8 cellular contexts compared by ENCODE assay signal in genomic region chr1:46735708-46736324, GRCh38. TPM values are rescaled to one million over a fixed set of nuclear protein-coding genes. Genes with fewer than 3 reads are reported as not detected.
A peak's percentile ranks its signal among the peaks of the same experiment; 100 is the strongest.
DNase-seq lines count a peak whose midpoint lies in the region; ATAC-seq, FAIRE-seq and TF ChIP-seq lines count a peak whose summit lies in the region.

No MANE protein-coding gene starts in this region.

- H3K36me3 ChIP-seq in SJCRH30: no peaks in the 10 kb centered on the region

- no peaks in the 10 kb centered on the region for H3K4me1 ChIP-seq in SJCRH30

- H3K27me3 ChIP-seq in SJCRH30: no peaks in the 10 kb centered on the region

- ATAC-seq in HG02840 (IDR thresholded peaks at IDR 0.05; ENCODE audit: low FRiP score, unreplicated experiment): no peak

- H3K27ac ChIP-seq in SJCRH30: no peak overlapping the region
- H3K27ac ChIP-seq in caudate nucleus (ENCODE audit: low read depth, low read length): no peak overlapping the region

- peak; percentile 70 for FAIRE-seq in GM19239 (lab: Jason Lieb, UNC)

- H3K9me3 ChIP-seq in SJCRH30 (replicated peaks): no peaks in the 10 kb centered on the region

- peak; percentile 32 for TF ChIP-seq CTCF in foreskin fibroblast (IDR thresholded peaks at IDR 0.05; ENCODE audit: low read depth, low read length)
- TF ChIP-seq CTCF in retinal pigment epithelial cell (conservative IDR thresholded peaks at IDR 0.05; ENCODE audit: low read depth, low read length): peak; percentile 67

- peak; percentile 67 for DNase-seq in AG08395 (ENCODE audit: low spot score)
- DNase-seq in GM19239 (ENCODE audit: insufficient read length, low spot score): peak; percentile 17
- peak; percentile 65 to 84 for DNase-seq in SJCRH30
- DNase-seq in foreskin fibroblast: peak; percentile 42 to 81
- peak; percentile 36 for DNase-seq in retinal pigment epithelial cell (ENCODE audit: low read depth)
- no peak for DNase-seq in caudate nucleus (lab: John Stamatoyannopoulos, UW)
- no peak for DNase-seq in effector CD4-positive, alpha-beta T cell

- H3K4me3 ChIP-seq in SJCRH30 (no peak overlapping the region), foreskin fibroblast (ENCODE audit: low read depth in 1 of 2, low read length in 2 of 2) (no peak overlapping the region), retinal pigment epithelial cell (ENCODE audit: low read length) (no peak overlapping the region)

RNA-seq across cellular contexts. Expression of gene EFCAB14, which starts 16.9 kb away (rescaled TPM):
- total RNA-seq in SJCRH30 (2014; rRNA removed; shearing (Covaris generic)): 46.7 and 50.3 TPM in 2 replicates

Comparison
In these comparisons a context has a peak if more than half of its experiments do, and no peak if none do; other contexts are left out.
1. DNase-seq: peak in AG08395 (single experiment), GM19239 (single experiment), SJCRH30 (2 of 2), foreskin fibroblast (2 of 2) and retinal pigment epithelial cell (single experiment); none in caudate nucleus (0 of 61) and effector CD4-positive, alpha-beta T cell (single experiment).